ENCODE assay signal across 20 cellular contexts in the genomic region with DNA sequence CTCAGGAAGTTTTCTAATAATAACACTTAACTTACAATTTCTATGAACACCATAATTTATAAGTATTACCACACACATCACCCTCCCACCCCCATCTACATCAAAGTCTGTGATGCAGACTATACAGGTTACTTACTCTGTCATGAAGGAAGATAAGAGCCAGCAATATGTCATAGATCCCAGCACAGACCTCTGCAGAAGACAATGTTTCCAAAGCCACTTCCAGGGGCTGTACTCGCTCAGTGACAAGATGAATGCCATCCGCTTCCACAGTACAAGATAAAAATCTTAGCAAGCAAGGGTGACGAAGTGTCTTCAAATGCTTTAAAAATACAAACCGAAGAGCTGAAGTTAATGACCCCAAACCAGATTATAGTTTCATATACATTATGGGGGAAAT.
"Had no signal": no experiment of that assay in that cellular context is flagged by ENCODE, and none has a peak within 500 bp of the region (broad histone marks: within the 10 kb centered on the region; RNA-seq: fewer than 3 reads in every experiment).

No MANE protein-coding gene starts in this region.

- H3K27ac Mint-ChIP-seq: activated naive CD8-positive, alpha-beta T cell; activated T-cell treated with anti-CD3 and anti-CD28 coated beads, Interleukin-2, amount 50 U/mL, for 72 hours; dendritic cell treated with granulocyte-macrophage colony-stimulating factor and Interleukin-4, amounts not matched to agents 40 ng/mL and 50 ng/mL, for 4 days; nephron had no signal

- H3K27me3 ChIP-seq: esophagus muscularis mucosa, heart right ventricle, sigmoid colon, thyroid gland had no signal

- H3K9me3 Mint-ChIP-seq: activated T-cell treated with anti-CD3 and anti-CD28 coated beads, Interleukin-2, amount 50 U/mL, for 72 hours; dendritic cell treated with granulocyte-macrophage colony-stimulating factor and Interleukin-4, amounts not matched to agents 40 ng/mL and 50 ng/mL, for 4 days; immature natural killer cell; nephron had no signal

- H3K4me3 ChIP-seq: esophagus muscularis mucosa, heart right ventricle, sigmoid colon, thyroid gland had no signal

- H3K4me1 Mint-ChIP-seq: nephron had no signal

- H3K27ac ChIP-seq: heart right ventricle, thyroid gland had no signal

- H3K4me3 Mint-ChIP-seq: activated naive CD8-positive, alpha-beta T cell; activated T-cell treated with anti-CD3 and anti-CD28 coated beads, Interleukin-2, amount 50 U/mL, for 72 hours; dendritic cell treated with granulocyte-macrophage colony-stimulating factor and Interleukin-4, amounts not matched to agents 40 ng/mL and 50 ng/mL, for 4 days; immature natural killer cell; nephron had no signal

- H3K9me3 ChIP-seq: esophagus muscularis mucosa, heart right ventricle, sigmoid colon, thyroid gland had no signal

- ATAC-seq: activated CD4-positive, CD25-positive, alpha-beta regulatory T cell treated with anti-CD3 and anti-CD28 coated beads, Interleukin-2, amount 50 U/mL, for 24 hours; activated T-cell treated with anti-CD3 and anti-CD28 coated beads, Interleukin-2, amount 50 U/mL, for 72 hours had no signal

- H3K4me1 ChIP-seq: thyroid gland had no signal

- H3K27me3 Mint-ChIP-seq: activated naive CD8-positive, alpha-beta T cell; dendritic cell treated with granulocyte-macrophage colony-stimulating factor and Interleukin-4, amounts not matched to agents 40 ng/mL and 50 ng/mL, for 4 days had no signal

- DNase-seq: activated CD4-positive, alpha-beta T cell treated with anti-CD3 and anti-CD28 coated beads, Interleukin-2, amount 50 U/mL, for 1 hour; activated CD8-positive, alpha-beta memory T cell treated with anti-CD3 and anti-CD28 coated beads, Interleukin-2, amount 50 U/mL, for 4 hours; activated gamma-delta T cell; activated T-cell treated with anti-CD3 and anti-CD28 coated beads, Interleukin-2, amount 50 U/mL, for 72 hours; amniotic stem cell; effector memory CD4-positive, alpha-beta T cell; heart right ventricle; immature natural killer cell; kidney glomerular epithelial cell; nucleus accumbens; posterior cingulate gyrus; sigmoid colon; stimulated activated CD4-positive, alpha-beta T cell treated with anti-CD3 and anti-CD28 coated beads, Interleukin-4, amount 100 ng/mL, for 24 hours; stimulated activated naive CD4-positive, alpha-beta T cell; thyroid gland had no signal
